In genomic region chr14:51246032-51246431, GRCh38 we compare ENCODE assay signal across 1 cellular context.
TF ChIP-seq lines count a peak whose summit lies in the region.

No MANE protein-coding gene starts in this region.

TF ChIP-seq in HepG2, 621 proteins besides CTCF, POLR2A, EP300 and RAD21:
- TF ChIP-seq ZNF629 (CRISPR knock-in tag; conservative IDR thresholded peaks at IDR 0.05): no peak
- no peak for TF ChIP-seq BCL3 (CRISPR knock-in tag; IDR thresholded peaks at IDR 0.05)
- no peak for TF ChIP-seq ZMYM4 (CRISPR knock-in tag; IDR thresholded peaks at IDR 0.05)
- TF ChIP-seq SNAPC2 (CRISPR knock-in tag; IDR thresholded peaks at IDR 0.05): no peak
- no peak for TF ChIP-seq ZNF879 (CRISPR knock-in tag; IDR thresholded peaks at IDR 0.05)
- no peak for TF ChIP-seq ZNF615 (CRISPR knock-in tag; IDR thresholded peaks at IDR 0.05; ENCODE audit: borderline replicate concordance)
- no peak for TF ChIP-seq MAFF (IDR thresholded peaks at IDR 0.05; ENCODE audit: low read depth, low read length)
- TF ChIP-seq THRA (CRISPR knock-in tag; IDR thresholded peaks at IDR 0.05; ENCODE audit: borderline replicate concordance): no peak
- TF ChIP-seq SP5 (CRISPR knock-in tag; IDR thresholded peaks at IDR 0.05; ENCODE audit: borderline replicate concordance, low read depth): no peak
- TF ChIP-seq PAXIP1 (CRISPR knock-in tag; conservative IDR thresholded peaks at IDR 0.05): no peak
- no peak for TF ChIP-seq ZNF224 (CRISPR knock-in tag; IDR thresholded peaks at IDR 0.05)
- TF ChIP-seq XBP1 (CRISPR knock-in tag; IDR thresholded peaks at IDR 0.05): no peak
- no peak for TF ChIP-seq ZNF44 (CRISPR knock-in tag; IDR thresholded peaks at IDR 0.05)
- TF ChIP-seq MAF1 (CRISPR knock-in tag; IDR thresholded peaks at IDR 0.05; ENCODE audit: borderline replicate concordance): no peak
- no peak for TF ChIP-seq ZSCAN22 (CRISPR knock-in tag; IDR thresholded peaks at IDR 0.05)
- no peak for TF ChIP-seq ZNF841 (CRISPR knock-in tag; IDR thresholded peaks at IDR 0.05; ENCODE audit: borderline replicate concordance)
- no peak for TF ChIP-seq ZFP37 (CRISPR knock-in tag; IDR thresholded peaks at IDR 0.05; ENCODE audit: borderline replicate concordance)
- TF ChIP-seq ZNF768 (CRISPR knock-in tag; IDR thresholded peaks at IDR 0.05): no peak
- TF ChIP-seq TAF15 (IDR thresholded peaks at IDR 0.05; ENCODE audit: low read depth, low read length, poor library complexity, severe bottlenecking): no peak
TF ChIP-seq in HepG2: peak in this region for 0.
